Comparison of ENCODE assay signal across 12 cellular contexts in the genomic region with DNA sequence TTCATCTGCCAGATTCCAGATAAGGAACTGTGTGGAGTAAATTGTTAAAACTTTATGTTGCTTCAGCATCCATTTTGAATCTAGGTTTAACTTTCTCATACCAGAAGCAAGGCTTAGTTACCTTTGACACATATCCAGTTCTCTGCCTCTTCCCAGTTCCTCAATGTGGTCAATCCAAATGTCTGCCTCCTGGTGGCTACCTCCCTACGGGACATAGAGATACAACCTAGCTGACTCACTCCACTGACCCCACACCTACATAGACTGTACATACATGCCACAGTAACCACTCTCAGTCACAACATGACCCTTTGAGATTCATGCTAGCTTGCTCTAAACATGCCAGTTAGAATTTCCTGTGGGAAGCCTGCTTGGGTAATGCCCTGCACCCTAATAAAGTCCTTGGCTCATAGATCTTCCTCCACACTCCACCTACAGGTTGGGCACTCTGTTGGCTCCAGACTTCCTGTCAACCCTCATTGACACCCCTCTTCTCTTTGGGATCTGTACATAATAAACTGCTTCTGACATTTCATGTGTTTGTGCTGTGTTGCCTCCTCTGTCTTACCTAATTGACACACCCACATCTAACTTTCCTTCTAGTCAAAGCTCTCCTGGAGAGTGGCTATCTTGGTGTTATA.
A peak's percentile ranks its signal among the peaks of the same experiment; 100 is the strongest.
DNase-seq lines count a peak whose midpoint lies in the region; ATAC-seq and TF ChIP-seq lines count a peak whose summit lies in the region.
"Had no signal": no experiment of that assay in that cellular context is flagged by ENCODE, and none has a peak within 500 bp of the region (broad histone marks: within the 10 kb centered on the region; RNA-seq: fewer than 3 reads in every experiment).

No MANE protein-coding gene starts in this region.

- no peaks in the 10 kb centered on the region for H3F3A ChIP-seq in MM.1S (ENCODE audit: insufficient read depth, low read length)
- H3F3A ChIP-seq in neural progenitor cell (ENCODE audit: low read depth): no peaks in the 10 kb centered on the region

- TF ChIP-seq POLR2A in testis (IDR thresholded peaks at IDR 0.05): no peak

- no peak overlapping the region for H3K4me2 ChIP-seq in MM.1S (ENCODE audit: low read depth, low read length)
- no peak overlapping the region for H3K4me2 ChIP-seq in neural progenitor cell

- WGBS in testis, 2 donors: 81 to 89% methylated on average over 1 of the region's 1 CpG

- no peak overlapping the region for H3K4me3 Mint-ChIP-seq in neural progenitor cell

- no peaks in the 10 kb centered on the region for H3K9me3 Mint-ChIP-seq in neural progenitor cell

- ATAC-seq in GM19395 (IDR thresholded peaks at IDR 0.05; ENCODE audit: unreplicated experiment) (no peak), GM19328 (IDR thresholded peaks at IDR 0.05; ENCODE audit: unreplicated experiment) (no peak)

- H3K27ac ChIP-seq in MM.1S (ENCODE audit: low read length) (no peak overlapping the region), neural progenitor cell (no peak overlapping the region), testis (no peak overlapping the region)
- H3K27ac ChIP-seq: uterus had no signal

- H3K4me1 ChIP-seq in MM.1S (ENCODE audit: low read length): no peaks in the 10 kb centered on the region
- H3K4me1 ChIP-seq in neural progenitor cell: no peaks in the 10 kb centered on the region
- H3K4me1 ChIP-seq in testis: no peaks in the 10 kb centered on the region
- H3K4me1 ChIP-seq: uterus had no signal

- DNase-seq in ELR (ENCODE audit: low read depth) (peak; percentile 50), MM.1S (no peak), dermis blood vessel endothelial cell (peak; percentile 30), neural progenitor cell (ENCODE audit: low spot score) (peak; percentile 49), testis (no peak), hippocampal formation (lab: John Stamatoyannopoulos, UW) (no peak)
- DNase-seq: activated CD8-positive, alpha-beta memory T cell treated with anti-CD3 and anti-CD28 coated beads, Interleukin-2, amount 50 U/mL, for 4 hours; DMS79 treated with DMSO at 0.1 percent for 48 hours; nucleus accumbens; uterus had no signal

- H3K27me3 ChIP-seq in MM.1S (replicated peaks; ENCODE audit: insufficient read depth, low read length): no peaks in the 10 kb centered on the region
- no peaks in the 10 kb centered on the region for H3K27me3 ChIP-seq in neural progenitor cell
- H3K27me3 ChIP-seq in testis: no peaks in the 10 kb centered on the region
- H3K27me3 ChIP-seq: uterus had no signal

- no peaks in the 10 kb centered on the region for H3K9me2 ChIP-seq in MM.1S (replicated peaks; ENCODE audit: insufficient read depth, low read length)

- no peak overlapping the region for H3K4me3 ChIP-seq in MM.1S (ENCODE audit: low read length)
- H3K4me3 ChIP-seq in neural progenitor cell: no peak overlapping the region
- H3K4me3 ChIP-seq in testis: no peak overlapping the region
- H3K4me3 ChIP-seq: uterus had no signal

- H2AFZ ChIP-seq in MM.1S (ENCODE audit: low read length) (no peak overlapping the region), neural progenitor cell (replicated peaks) (no peak overlapping the region)

- H3K4me1 Mint-ChIP-seq in neural progenitor cell: no peaks in the 10 kb centered on the region

- H3K36me3 ChIP-seq in MM.1S (replicated peaks; ENCODE audit: insufficient read depth, low read length) (no peaks in the 10 kb centered on the region), neural progenitor cell (no peaks in the 10 kb centered on the region), testis (ENCODE audit: low read depth, missing control alignments) (no peaks in the 10 kb centered on the region)
- H3K36me3 ChIP-seq: uterus had no signal

- H3K27me3 Mint-ChIP-seq in neural progenitor cell (ENCODE audit: insufficient read depth, low read depth): no peaks in the 10 kb centered on the region

- no peak overlapping the region for H3K9ac ChIP-seq in MM.1S (ENCODE audit: low read length)
- no peak overlapping the region for H3K9ac ChIP-seq in neural progenitor cell

- H3K27ac Mint-ChIP-seq in neural progenitor cell: no peak overlapping the region

- H3K9me3 ChIP-seq in MM.1S (replicated peaks; ENCODE audit: insufficient read depth, low read length) (no peaks in the 10 kb centered on the region), neural progenitor cell (ENCODE audit: low read depth) (no peaks in the 10 kb centered on the region), testis (no peaks in the 10 kb centered on the region)
- H3K9me3 ChIP-seq: uterus had no signal

- no peaks in the 10 kb centered on the region for H3K36me3 Mint-ChIP-seq in neural progenitor cell

- 0 out of 2 replicates have a peak, but pooled peaks have one; percentile 4 for TF ChIP-seq CTCF in MM.1S (IDR thresholded peaks at IDR 0.05; ENCODE audit: low read length)
- TF ChIP-seq CTCF in neural progenitor cell (IDR thresholded peaks at IDR 0.05): peak; percentile 41
- no peak for TF ChIP-seq CTCF in testis (IDR thresholded peaks at IDR 0.05)

- H4K20me1 ChIP-seq in MM.1S (ENCODE audit: insufficient read depth, low read length): no peaks in the 10 kb centered on the region
- H4K20me1 ChIP-seq in neural progenitor cell (ENCODE audit: low read depth): no peaks in the 10 kb centered on the region

- H3K79me2 ChIP-seq in MM.1S (ENCODE audit: low read length) (no peaks in the 10 kb centered on the region), neural progenitor cell (ENCODE audit: low read depth) (no peaks in the 10 kb centered on the region)

- intact Hi-C loops in testis (cut with DNase I; ENCODE audit: low total_unique reads): no loop called here

Comparison
In these comparisons a context has a peak if more than half of its experiments do, and no peak if none do; other contexts are left out.
1. DNase-seq: peak in ELR (single experiment), dermis blood vessel endothelial cell (single experiment) and neural progenitor cell (single experiment); none in MM.1S (single experiment), testis (single experiment) and hippocampal formation (0 of 2).
2. CTCF ChIP-seq: peak in MM.1S (single experiment) and neural progenitor cell (single experiment); none in testis (0 of 3).